8 cellular contexts compared by ENCODE assay signal in the genomic region with DNA sequence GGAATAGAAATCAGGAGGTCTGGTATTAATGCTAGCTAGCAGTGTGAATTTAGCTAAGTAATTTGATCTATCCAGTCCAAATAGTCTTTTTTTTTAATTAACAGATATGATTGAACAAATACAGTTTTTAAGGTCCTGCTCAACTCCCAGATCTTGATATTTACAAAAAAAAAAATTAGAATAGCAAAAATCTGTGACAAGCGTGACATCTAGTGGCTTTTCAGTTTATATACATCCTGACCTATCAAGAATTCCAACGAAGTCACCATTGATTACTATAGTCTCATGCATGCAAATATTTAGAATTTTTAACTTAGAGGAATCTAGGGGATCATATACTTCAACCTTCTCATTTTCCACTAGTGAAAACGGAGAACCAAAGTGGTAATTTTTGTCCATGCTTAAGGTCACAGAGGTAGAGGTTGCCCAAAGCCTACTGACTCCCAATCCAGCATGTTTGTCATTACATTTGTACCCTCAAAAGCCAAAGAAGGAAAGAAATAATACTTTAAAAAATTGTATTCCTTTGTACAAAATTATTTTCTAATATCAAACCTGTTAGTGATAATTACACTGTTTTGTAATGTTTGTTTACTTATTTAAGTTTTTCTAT. TPM values are rescaled to one million over a fixed set of nuclear protein-coding genes. Genes with fewer than 3 reads are reported as not detected.
DNase-seq lines count a peak whose midpoint lies in the region; ATAC-seq, FAIRE-seq and TF ChIP-seq lines count a peak whose summit lies in the region.

No MANE protein-coding gene starts in this region.

- peak; percentile 53 for FAIRE-seq in GM18507 (lab: Jason Lieb, UNC)

- H3K27me3 ChIP-seq in neural progenitor cell (no peaks in the 10 kb centered on the region), gastrocnemius medialis (no peaks in the 10 kb centered on the region)

- H3K27ac ChIP-seq in neural progenitor cell (no peak overlapping the region), gastrocnemius medialis (no peak overlapping the region)

- no peak overlapping the region for H2AFZ ChIP-seq in neural progenitor cell (replicated peaks)

- no peaks in the 10 kb centered on the region for H3K9me3 Mint-ChIP-seq in neural progenitor cell
- no peaks in the 10 kb centered on the region for H3K9me3 Mint-ChIP-seq in immature natural killer cell

- intact Hi-C loops in gastrocnemius medialis (cut with DNase I; ENCODE audit: low total_unique reads) = no loop called here

- H3K4me1 Mint-ChIP-seq in neural progenitor cell = no peaks in the 10 kb centered on the region
- H3K4me1 Mint-ChIP-seq in immature natural killer cell = no peaks in the 10 kb centered on the region

- H3K4me1 ChIP-seq in neural progenitor cell = no peaks in the 10 kb centered on the region
- H3K4me1 ChIP-seq in gastrocnemius medialis = no peaks in the 10 kb centered on the region

- no peaks in the 10 kb centered on the region for H3K79me2 ChIP-seq in neural progenitor cell (ENCODE audit: low read depth)

- no peak for ATAC-seq in gastrocnemius medialis

- no peaks in the 10 kb centered on the region for H4K20me1 ChIP-seq in neural progenitor cell (ENCODE audit: low read depth)

- H3K9me3 ChIP-seq in neural progenitor cell (ENCODE audit: low read depth) (no peaks in the 10 kb centered on the region), gastrocnemius medialis (no peaks in the 10 kb centered on the region)

- no peak overlapping the region for H3K9ac ChIP-seq in neural progenitor cell

- H3F3A ChIP-seq in neural progenitor cell (ENCODE audit: low read depth) = no peaks in the 10 kb centered on the region

- H3K4me3 Mint-ChIP-seq in neural progenitor cell (no peak overlapping the region), immature natural killer cell (no peak overlapping the region)

- DNase-seq in GM18507 (ENCODE audit: extremely low spot score, insufficient read length, low read depth) (no peak), NCI-H2081 treated with DMSO at 0.1 percent for 48 hours (lab: John Stamatoyannopoulos, UW) (peak; percentile 11), cardiac fibroblast (ENCODE audit: low read depth in 2 of 2) (peak; percentile 67 to 75), neural progenitor cell (ENCODE audit: low spot score) (no peak), NCI-H226 (no peak), NCI-H1436 (lab: John Stamatoyannopoulos, UW) (no peak), immature natural killer cell (no peak), gastrocnemius medialis (no peak)

- in situ Hi-C loops in gastrocnemius medialis (cut with MboI; ENCODE audit: low sequenced_read_pairs in 4 of 4) = no loop called here

- H3K4me3 ChIP-seq in cardiac fibroblast (replicated peaks in 1 of 2; ENCODE audit: low read depth in 2 of 2, low read length in 2 of 2) = no peak overlapping the region
- no peak overlapping the region for H3K4me3 ChIP-seq in neural progenitor cell
- no peak overlapping the region for H3K4me3 ChIP-seq in gastrocnemius medialis

- H3K27ac Mint-ChIP-seq in neural progenitor cell = no peak overlapping the region
- H3K27ac Mint-ChIP-seq in immature natural killer cell = no peak overlapping the region

- H3K27me3 Mint-ChIP-seq in neural progenitor cell (ENCODE audit: insufficient read depth, low read depth) (no peaks in the 10 kb centered on the region), immature natural killer cell (ENCODE audit: low read depth in 3 of 3) (peaks cover 2 to 7% (median 5%) of the 10 kb centered on the region in 3 donors)

- no peak overlapping the region for H3K4me2 ChIP-seq in neural progenitor cell

- H3K36me3 Mint-ChIP-seq in neural progenitor cell = no peaks in the 10 kb centered on the region
- no peaks in the 10 kb centered on the region for H3K36me3 Mint-ChIP-seq in immature natural killer cell

- H3K36me3 ChIP-seq in neural progenitor cell (no peaks in the 10 kb centered on the region), gastrocnemius medialis (no peaks in the 10 kb centered on the region)

- TF ChIP-seq CTCF in cardiac fibroblast (IDR thresholded peaks at IDR 0.05; ENCODE audit: low read depth, low read length) = peak; percentile 15
- peak; percentile 67 for TF ChIP-seq CTCF in neural progenitor cell (IDR thresholded peaks at IDR 0.05)
- peak in 1 of 5 experiments; percentile 26 for TF ChIP-seq CTCF in gastrocnemius medialis (IDR thresholded peaks at IDR 0.05 in 4 of 5, conservative IDR thresholded peaks at IDR 0.05 in 1 of 5)

- no peak for TF ChIP-seq POLR2A in gastrocnemius medialis (IDR thresholded peaks at IDR 0.05)

RNA-seq across cellular contexts. Expression of a gene that starts 17.6 kb away (rescaled TPM):
- total RNA-seq in neural progenitor cell (ENCODE audit: low replicate concordance) = 73.6 and 123 TPM in 2 replicates
- 10 to 100 TPM; 46.0 to 77.1 (median 54.0) TPM for polyA plus RNA-seq in immature natural killer cell
- 10 to 100 TPM; 62.8 to 77.6 (median 69.8) TPM for total RNA-seq in gastrocnemius medialis

Comparison
In these comparisons a context has a peak if more than half of its experiments do, and no peak if none do; other contexts are left out.
1. DNase-seq: peak in NCI-H2081 treated with DMSO at 0.1 percent for 48 hours (single experiment) and cardiac fibroblast (2 of 2); none in GM18507 (single experiment), neural progenitor cell (single experiment), NCI-H226 (single experiment), NCI-H1436 (single experiment), immature natural killer cell (0 of 3) and gastrocnemius medialis (0 of 2).